ENCODE assay signal across 8 cellular contexts in genomic region chr4:121277194-121278105, GRCh38.
DNase-seq lines count a peak whose midpoint lies in the region; FAIRE-seq and TF ChIP-seq lines count a peak whose summit lies in the region.

No MANE protein-coding gene starts in this region.

- POLR2A ChIA-PET in Caco-2 (lab: Charles Lee): no interaction called here

- no peaks in the 10 kb centered on the region for H3K9me3 ChIP-seq in Caco-2

- DNase-seq in Caco-2 (peak; percentile 45 to 69), GM20000 (ENCODE audit: low spot score) (peak; percentile 26), HuH-7.5 (ENCODE audit: low spot score) (peak; percentile 2), epithelial cell of esophagus (ENCODE audit: low read depth) (peak; percentile 45), urothelium cell line (ENCODE audit: low spot score) (no peak), head of caudate nucleus (no peak), NCI-H1694 (lab: John Stamatoyannopoulos, UW) (no peak), middle frontal gyrus (ENCODE audit: extremely low spot score, low spot score) (no peak)

- FAIRE-seq in urothelium cell line (lab: Jason Lieb, UNC): no peak

- intact Hi-C loops in Caco-2 (cut with micrococcal nuclease; ENCODE audit: unreplicated experiment) (loop anchor here (1.0 kb wide), 1 partner anchor 30 kb away; no protein-coding TSS in a partner anchor), head of caudate nucleus (cut with DNase I) (no loop called here)

- CTCF ChIA-PET in Caco-2 (lab: Charles Lee): interaction anchor here (0.5 to 0.7 kb wide), 2 partner anchors 30 to 505 kb away, joined by 3 to 4 read pairs; no protein-coding TSS in a partner anchor

- no peak overlapping the region for H3K4me3 ChIP-seq in Caco-2 (ENCODE audit: low read depth, low read length)
- H3K4me3 ChIP-seq in epithelial cell of esophagus (ENCODE audit: low read length): no peak overlapping the region

- TF ChIP-seq CTCF in Caco-2 (IDR thresholded peaks at IDR 0.05; ENCODE audit: insufficient read depth in 1 of 2, low read depth in 1 of 2, low read length in 1 of 2, severe bottlenecking in 1 of 2, unreplicated experiment in 1 of 2) (peak; percentile 46 to 65), GM20000 (IDR thresholded peaks at IDR 0.05; ENCODE audit: extremely low read depth, missing control alignments) (peak; percentile 49), epithelial cell of esophagus (IDR thresholded peaks at IDR 0.05; ENCODE audit: insufficient read depth, low read depth, low read length, missing control alignments) (peak; percentile 48)

- no peaks in the 10 kb centered on the region for H3K36me3 Mint-ChIP-seq in Caco-2 (ENCODE audit: insufficient read depth, unreplicated experiment)

- peaks cover 42% of the 10 kb centered on the region for H3K4me1 Mint-ChIP-seq in Caco-2 (ENCODE audit: low read depth, unreplicated experiment)

- no peaks in the 10 kb centered on the region for H3K27me3 ChIP-seq in Caco-2 (replicated peaks; ENCODE audit: control insufficient read depth, insufficient read depth, low read length)

- peaks cover 45% of the 10 kb centered on the region for H3K4me1 ChIP-seq in Caco-2

- peaks cover 7% of the 10 kb centered on the region for H3K9me3 Mint-ChIP-seq in Caco-2 (ENCODE audit: unreplicated experiment)

- H3K4me3 Mint-ChIP-seq in Caco-2 (ENCODE audit: unreplicated experiment): no peak overlapping the region

- no peak overlapping the region for H3K27ac Mint-ChIP-seq in Caco-2 (ENCODE audit: unreplicated experiment)

- BruUV-seq in Caco-2 (replicated peaks; lab: Mats Ljungman, UMichigan): no TSS peak

- H3K36me3 ChIP-seq in Caco-2 (ENCODE audit: control insufficient read depth, insufficient read depth, low read length): no peaks in the 10 kb centered on the region

- no peaks in the 10 kb centered on the region for H3K27me3 Mint-ChIP-seq in Caco-2 (ENCODE audit: insufficient read depth, unreplicated experiment)

Comparison
In these comparisons a context has a peak if more than half of its experiments do, and no peak if none do; other contexts are left out.
1. DNase-seq: peak in Caco-2 (2 of 2), GM20000 (single experiment), HuH-7.5 (single experiment) and epithelial cell of esophagus (single experiment); none in urothelium cell line (single experiment), head of caudate nucleus (0 of 42), NCI-H1694 (single experiment) and middle frontal gyrus (single experiment).
2. Peak in every context shown above with its lines, with median percentiles within 50 percentile points of each other: CTCF ChIP-seq.